In genomic region chr3:50365080-50365841, GRCh38 we compare ENCODE assay signal across 8 cellular contexts. TPM values are rescaled to one million over a fixed set of nuclear protein-coding genes. Genes with fewer than 3 reads are reported as not detected.
DNase-seq lines count a peak whose midpoint lies in the region; ATAC-seq and TF ChIP-seq lines count a peak whose summit lies in the region.

No MANE protein-coding gene starts in this region.

- ATAC-seq in GM18517 (IDR thresholded peaks at IDR 0.05; ENCODE audit: unreplicated experiment): peak; percentile 81
- peak; percentile 88 for ATAC-seq in HG02852 (IDR thresholded peaks at IDR 0.05; ENCODE audit: unreplicated experiment)

- peaks cover 7% of the 10 kb centered on the region for H3K27me3 Mint-ChIP-seq in endothelial cell (ENCODE audit: unreplicated experiment)

- no peak overlapping the region for H3K27ac Mint-ChIP-seq in endothelial cell (ENCODE audit: unreplicated experiment)

- DNase-seq in NCI-H345 (lab: John Stamatoyannopoulos, UW): peak; percentile 85
- DNase-seq in activated CD8-positive, alpha-beta memory T cell treated with anti-CD3 and anti-CD28 coated beads for 48 hours (ENCODE audit: low read depth in 2 of 3, low spot score in 2 of 3): peak; percentile 75 to 86 (median 78)
- DNase-seq in endothelial cell (ENCODE audit: low spot score): peak; percentile 74
- DNase-seq in midbrain (lab: John Stamatoyannopoulos, UW): peak; percentile 53
- DNase-seq in stimulated activated CD8-positive, alpha-beta memory T cell treated with anti-CD3 and anti-CD28 coated beads, Interleukin-2, amount 100 ng/mL, for 48 hours (ENCODE audit: low read depth in 2 of 2): peak; percentile 90
- DNase-seq in KG1 (lab: John Stamatoyannopoulos, UW): no peak

- H3K4me1 Mint-ChIP-seq in endothelial cell (ENCODE audit: unreplicated experiment): no peaks in the 10 kb centered on the region

- H3K9me3 Mint-ChIP-seq in endothelial cell (ENCODE audit: unreplicated experiment): no peaks in the 10 kb centered on the region

- no peak for TF ChIP-seq CTCF in endothelial cell (IDR thresholded peaks at IDR 0.05; ENCODE audit: unreplicated experiment)

- peak overlapping the region; percentile 65 for H3K4me3 Mint-ChIP-seq in endothelial cell (ENCODE audit: unreplicated experiment)

- H3K36me3 Mint-ChIP-seq in endothelial cell (ENCODE audit: low read depth, unreplicated experiment): peaks cover 3% of the 10 kb centered on the region

RNA-seq across cellular contexts. Expression of gene TMEM115, which starts 5.9 kb away (rescaled TPM):
- 44.9 TPM for total RNA-seq in endothelial cell (ENCODE audit: unreplicated experiment)

RNA-seq across cellular contexts. Expression of gene CYB561D2, which starts 14.6 kb away (rescaled TPM):
- 5.5 TPM for total RNA-seq in endothelial cell (ENCODE audit: unreplicated experiment)

RNA-seq across cellular contexts. Expression of gene NPRL2, which starts 14.7 kb away (rescaled TPM):
- total RNA-seq in endothelial cell (ENCODE audit: unreplicated experiment): 18.0 TPM

RNA-seq across cellular contexts. Expression of gene ZMYND10, which starts 19.7 kb away (rescaled TPM):
- total RNA-seq in endothelial cell (ENCODE audit: unreplicated experiment): not detected

RNA-seq across cellular contexts. Expression of gene RASSF1, which starts 24.6 kb away (rescaled TPM):
- 14.8 TPM for total RNA-seq in endothelial cell (ENCODE audit: unreplicated experiment)
